Comparison of ENCODE assay signal across 8 cellular contexts in the genomic region with DNA sequence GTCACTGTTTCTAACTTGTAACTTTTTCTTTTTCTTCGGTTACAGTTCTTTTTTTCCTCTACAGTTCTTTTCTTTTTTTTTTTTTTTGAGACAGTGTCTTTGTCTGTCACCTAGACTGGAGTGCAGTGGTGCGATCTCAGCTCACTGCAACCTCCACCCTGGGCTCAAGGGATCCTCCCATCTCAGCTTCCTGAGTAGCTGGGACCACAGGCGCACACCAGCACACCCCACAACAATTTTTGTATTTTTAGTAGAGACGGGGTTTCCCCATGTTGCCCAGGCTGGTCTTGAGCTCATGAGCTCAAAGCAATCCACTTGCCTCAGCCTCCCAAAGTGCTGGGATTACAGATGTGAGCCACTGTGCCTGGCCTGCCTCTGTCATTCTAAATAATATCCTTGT. TPM values are rescaled to one million over a fixed set of nuclear protein-coding genes. Genes with fewer than 3 reads are reported as not detected.
DNase-seq lines count a peak whose midpoint lies in the region; ATAC-seq and TF ChIP-seq lines count a peak whose summit lies in the region.
"Not testable (repeated sequence)": the region's sequence is repeated elsewhere in the genome, so short reads cannot be mapped to it uniquely, and the experiment has no call there.

No MANE protein-coding gene starts in this region.

- H3K27me3 Mint-ChIP-seq in T-helper 1 cell treated with Interleukin-12 subunit alpha and Interleukin-12 subunit beta and Interleukin-4 antibody, amounts not matched to agents 30 μg/mL and 1 μg/mL, for 36 hours (ENCODE audit: low read depth); activated T-cell treated with anti-CD3 and anti-CD28 coated beads, Interleukin-2, amount 50 U/mL, for 24 hours; effector memory CD8-positive, alpha-beta T cell; mesothelial cell of epicardium (ENCODE audit: low read depth); stimulated activated naive B cell treated with anti-CD40 and anti-IgM and Interleukin-4, amounts not matched to agents 10 μg/mL and 1 μg/mL and 100 μg/mL, for 72 hours: not testable (repeated sequence)

- peak overlapping the region; percentile 14 for H3K27ac Mint-ChIP-seq in T-helper 1 cell treated with Interleukin-12 subunit alpha and Interleukin-12 subunit beta and Interleukin-4 antibody, amounts not matched to agents 30 μg/mL and 1 μg/mL, for 36 hours
- peak overlapping the region; percentile 50 for H3K27ac Mint-ChIP-seq in activated T-cell treated with anti-CD3 and anti-CD28 coated beads, Interleukin-2, amount 50 U/mL, for 24 hours
- H3K27ac Mint-ChIP-seq in effector memory CD8-positive, alpha-beta T cell, result peak overlapping the region; percentile 59 to 67
- peak overlapping the region; percentile 91 for H3K27ac Mint-ChIP-seq in mesothelial cell of epicardium
- H3K27ac Mint-ChIP-seq in stimulated activated naive B cell treated with anti-CD40 and anti-IgM and Interleukin-4, amounts not matched to agents 10 μg/mL and 1 μg/mL and 100 μg/mL, for 72 hours, result peak overlapping the region; percentile 90

- H3K4me1 Mint-ChIP-seq in T-helper 1 cell treated with Interleukin-12 subunit alpha and Interleukin-12 subunit beta and Interleukin-4 antibody, amounts not matched to agents 30 μg/mL and 1 μg/mL, for 36 hours (ENCODE audit: low read depth), result peaks cover 16% of the 10 kb centered on the region
- H3K4me1 Mint-ChIP-seq in activated T-cell treated with anti-CD3 and anti-CD28 coated beads, Interleukin-2, amount 50 U/mL, for 24 hours (ENCODE audit: low read depth), result peaks cover 47% of the 10 kb centered on the region
- peaks cover 21 to 51% of the 10 kb centered on the region in 2 donors for H3K4me1 Mint-ChIP-seq in effector memory CD8-positive, alpha-beta T cell (ENCODE audit: low read depth in 2 of 2)
- H3K4me1 Mint-ChIP-seq in mesothelial cell of epicardium, result peaks cover 52% of the 10 kb centered on the region
- H3K4me1 Mint-ChIP-seq in stimulated activated naive B cell treated with anti-CD40 and anti-IgM and Interleukin-4, amounts not matched to agents 10 μg/mL and 1 μg/mL and 100 μg/mL, for 72 hours, result peaks cover 54 to 87% of the 10 kb centered on the region in 2 donors

- DNase-seq in GM12865 (ENCODE audit: low read depth), result peak; percentile 72
- not testable (repeated sequence) for DNase-seq in activated T-cell treated with anti-CD3 and anti-CD28 coated beads, Interleukin-2, amount 50 U/mL, for 24 hours; mesothelial cell of epicardium (ENCODE audit: low spot score in 2 of 2, unreplicated experiment in 2 of 2)
- peak in 2 of 3 experiments; percentile 5 to 29 for DNase-seq in effector memory CD8-positive, alpha-beta T cell
- peak; percentile 47 for DNase-seq in stimulated activated naive B cell treated with anti-CD40 and anti-IgM and Interleukin-4, amounts not matched to agents 10 μg/mL and 1 μg/mL and 100 μg/mL, for 72 hours

- H3K4me3 ChIP-seq in GM12865 (ENCODE audit: low read depth, low read length), result peak overlapping the region; percentile 19

- peak overlapping the region; percentile 19 for H3K4me3 Mint-ChIP-seq in T-helper 1 cell treated with Interleukin-12 subunit alpha and Interleukin-12 subunit beta and Interleukin-4 antibody, amounts not matched to agents 30 μg/mL and 1 μg/mL, for 36 hours
- not testable (repeated sequence) for H3K4me3 Mint-ChIP-seq in activated T-cell treated with anti-CD3 and anti-CD28 coated beads, Interleukin-2, amount 50 U/mL, for 24 hours; mesothelial cell of epicardium
- peak overlapping the region in 1 of 2 donors; percentile 58 for H3K4me3 Mint-ChIP-seq in effector memory CD8-positive, alpha-beta T cell
- peak overlapping the region; percentile 68 to 72 for H3K4me3 Mint-ChIP-seq in stimulated activated naive B cell treated with anti-CD40 and anti-IgM and Interleukin-4, amounts not matched to agents 10 μg/mL and 1 μg/mL and 100 μg/mL, for 72 hours

- not testable (repeated sequence) for H3K36me3 Mint-ChIP-seq in T-helper 1 cell treated with Interleukin-12 subunit alpha and Interleukin-12 subunit beta and Interleukin-4 antibody, amounts not matched to agents 30 μg/mL and 1 μg/mL, for 36 hours (ENCODE audit: low read depth); activated T-cell treated with anti-CD3 and anti-CD28 coated beads, Interleukin-2, amount 50 U/mL, for 24 hours (ENCODE audit: low read depth); mesothelial cell of epicardium
- H3K36me3 Mint-ChIP-seq in effector memory CD8-positive, alpha-beta T cell (ENCODE audit: insufficient read depth), result peaks cover 11% of the 10 kb centered on the region
- peaks cover 0 to 11% of the 10 kb centered on the region in 2 donors for H3K36me3 Mint-ChIP-seq in stimulated activated naive B cell treated with anti-CD40 and anti-IgM and Interleukin-4, amounts not matched to agents 10 μg/mL and 1 μg/mL and 100 μg/mL, for 72 hours

- H3K9me3 Mint-ChIP-seq in T-helper 1 cell treated with Interleukin-12 subunit alpha and Interleukin-12 subunit beta and Interleukin-4 antibody, amounts not matched to agents 30 μg/mL and 1 μg/mL, for 36 hours; activated T-cell treated with anti-CD3 and anti-CD28 coated beads, Interleukin-2, amount 50 U/mL, for 24 hours; effector memory CD8-positive, alpha-beta T cell; mesothelial cell of epicardium; stimulated activated naive B cell treated with anti-CD40 and anti-IgM and Interleukin-4, amounts not matched to agents 10 μg/mL and 1 μg/mL and 100 μg/mL, for 72 hours: not testable (repeated sequence)

- ATAC-seq in GM21515 (IDR thresholded peaks at IDR 0.05; ENCODE audit: unreplicated experiment) (peak; percentile 53), HG03378 (IDR thresholded peaks at IDR 0.05; ENCODE audit: unreplicated experiment) (peak; percentile 34)
- ATAC-seq in effector memory CD8-positive, alpha-beta T cell (replicated peaks), result peak; percentile 82
- peak; percentile 73 to 74 for ATAC-seq in stimulated activated naive B cell treated with anti-CD40 and anti-IgM and Interleukin-4, amounts not matched to agents 10 μg/mL and 1 μg/mL and 100 μg/mL, for 72 hours (replicated peaks)

- not testable (repeated sequence) for TF ChIP-seq CTCF in GM12865 (IDR thresholded peaks at IDR 0.05; ENCODE audit: insufficient read depth, low read depth, low read length, missing control alignments); mesothelial cell of epicardium (IDR thresholded peaks at IDR 0.05; ENCODE audit: unreplicated experiment)

RNA-seq across cellular contexts. Expression of a gene that starts 42.7 kb away (rescaled TPM):
- total RNA-seq in mesothelial cell of epicardium, result 49.0 to 50.7 TPM (median 50.3 TPM) in 3 replicates

Comparison
In these comparisons a context has a peak if more than half of its experiments do, and no peak if none do; other contexts are left out.
1. H3K27ac Mint-ChIP-seq: peak in every context shown above with its lines; median percentile 91 in mesothelial cell of epicardium; 90 in stimulated activated naive B cell treated with anti-CD40 and anti-IgM and Interleukin-4, amounts not matched to agents 10 μg/mL and 1 μg/mL and 100 μg/mL, for 72 hours; 63 in effector memory CD8-positive, alpha-beta T cell; 50 in activated T-cell treated with anti-CD3 and anti-CD28 coated beads, Interleukin-2, amount 50 U/mL, for 24 hours; 14 in T-helper 1 cell treated with Interleukin-12 subunit alpha and Interleukin-12 subunit beta and Interleukin-4 antibody, amounts not matched to agents 30 μg/mL and 1 μg/mL, for 36 hours.